Comparison of ENCODE assay signal across 13 cellular contexts in the genomic region with DNA sequence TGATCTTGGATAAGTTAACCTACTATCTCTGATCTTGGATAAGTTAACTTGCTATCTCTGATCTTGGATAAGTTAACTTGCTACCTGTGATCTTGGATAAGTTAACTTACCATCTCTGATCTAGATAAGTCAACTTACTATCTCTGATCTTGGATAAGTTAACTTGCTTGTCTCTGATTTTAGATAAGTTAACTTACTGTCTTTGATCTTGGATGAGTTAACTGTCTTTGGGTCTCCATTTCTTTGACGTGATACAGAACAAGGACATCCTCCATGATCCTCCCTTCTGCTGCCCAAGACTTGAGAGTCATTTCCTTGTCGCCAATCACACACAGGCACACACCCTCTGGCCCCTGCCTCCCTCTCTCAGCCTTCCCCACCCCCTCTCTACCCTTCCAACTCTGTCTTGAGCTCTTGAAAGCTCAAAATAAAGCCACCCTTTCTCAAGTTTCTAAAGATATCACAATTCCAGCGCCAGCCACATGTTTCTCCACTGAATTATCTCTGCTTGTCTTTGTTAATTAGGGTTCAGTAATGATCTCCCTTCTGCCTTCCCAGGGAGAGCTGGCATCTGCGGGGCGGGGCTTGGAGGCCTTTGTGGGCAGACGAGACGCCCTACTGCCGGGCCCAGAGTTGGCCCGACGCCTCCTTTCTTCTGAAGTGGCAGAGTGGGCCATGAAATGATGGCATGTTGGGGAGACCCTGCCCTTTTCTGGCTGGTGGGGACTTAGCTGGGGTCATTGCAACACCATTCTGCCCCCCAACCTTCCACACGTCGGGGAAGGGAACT.
DNase-seq lines count a peak whose midpoint lies in the region; ATAC-seq and TF ChIP-seq lines count a peak whose summit lies in the region.
"Had no signal": no experiment of that assay in that cellular context is flagged by ENCODE, and none has a peak within 500 bp of the region (broad histone marks: within the 10 kb centered on the region; RNA-seq: fewer than 3 reads in every experiment).

No MANE protein-coding gene starts in this region.

- no peaks in the 10 kb centered on the region for H3K27me3 ChIP-seq in CD4-positive, CD25-positive, alpha-beta regulatory T cell (ENCODE audit: control insufficient read depth, insufficient read depth, low read length)
- H3K27me3 ChIP-seq in dorsolateral prefrontal cortex: no peaks in the 10 kb centered on the region

- no peaks in the 10 kb centered on the region for H3K36me3 ChIP-seq in CD4-positive, CD25-positive, alpha-beta regulatory T cell (ENCODE audit: control insufficient read depth, insufficient read depth, low read length)

- no peak for ATAC-seq in CD4-positive, CD25-positive, alpha-beta regulatory T cell (ENCODE audit: low read depth in 2 of 2)
- ATAC-seq in WTC11 (no peak), GM18858 (IDR thresholded peaks at IDR 0.05; ENCODE audit: unreplicated experiment) (no peak)

- no peaks in the 10 kb centered on the region for H3K9me3 Mint-ChIP-seq in CD4-positive, CD25-positive, alpha-beta regulatory T cell
- H3K9me3 Mint-ChIP-seq in neural crest cell: no peaks in the 10 kb centered on the region
- no peaks in the 10 kb centered on the region for H3K9me3 Mint-ChIP-seq in WTC11
- H3K9me3 Mint-ChIP-seq: memory B cell; stimulated activated naive CD8-positive, alpha-beta T cell treated with anti-CD3 and anti-CD28 coated beads, Interleukin-15, Interleukin-2, amounts not matched to agents 100 ng/mL and 50 ng/mL, for 24 hours had no signal

- H3K27me3 Mint-ChIP-seq in CD4-positive, CD25-positive, alpha-beta regulatory T cell: no peaks in the 10 kb centered on the region
- H3K27me3 Mint-ChIP-seq in neural crest cell (ENCODE audit: low read depth) (no peaks in the 10 kb centered on the region), WTC11 (ENCODE audit: low read depth) (no peaks in the 10 kb centered on the region)
- H3K27me3 Mint-ChIP-seq: stimulated activated naive CD8-positive, alpha-beta T cell treated with anti-CD3 and anti-CD28 coated beads, Interleukin-15, Interleukin-2, amounts not matched to agents 100 ng/mL and 50 ng/mL, for 24 hours had no signal

- H3K4me3 ChIP-seq in CD4-positive, CD25-positive, alpha-beta regulatory T cell (ENCODE audit: low read depth, low read length): no peak overlapping the region
- H3K4me3 ChIP-seq in dorsolateral prefrontal cortex: no peak overlapping the region

- POLR2A ChIA-PET in WTC11 (lab: Charles Lee): interaction anchor here (0.5 kb wide), 1 partner anchor 85 kb away, joined by 3 read pairs; the partner anchor contains the start of gene GTF2I

- CTCF ChIA-PET in WTC11 (lab: Charles Lee): interaction anchor here (1.4 kb wide), 1 partner anchor 167 kb away, joined by 4 read pairs; no protein-coding TSS in a partner anchor

- no peak overlapping the region for H3K4me3 Mint-ChIP-seq in CD4-positive, CD25-positive, alpha-beta regulatory T cell
- H3K4me3 Mint-ChIP-seq in neural crest cell (peak overlapping the region; percentile 7), WTC11 (no peak overlapping the region)
- H3K4me3 Mint-ChIP-seq: B cell; memory B cell; stimulated activated naive CD8-positive, alpha-beta T cell treated with anti-CD3 and anti-CD28 coated beads, Interleukin-15, Interleukin-2, amounts not matched to agents 100 ng/mL and 50 ng/mL, for 24 hours had no signal

- H3K36me3 Mint-ChIP-seq in CD4-positive, CD25-positive, alpha-beta regulatory T cell: no peaks in the 10 kb centered on the region
- H3K36me3 Mint-ChIP-seq in neural crest cell (ENCODE audit: low read depth) (peaks cover 4% of the 10 kb centered on the region), WTC11 (peaks cover 12% of the 10 kb centered on the region)
- H3K36me3 Mint-ChIP-seq: memory B cell had no signal

- intact Hi-C loops in dorsolateral prefrontal cortex (cut with DNase I): loop anchor here in 1 of 2 donors (10.0 kb wide), 1 partner anchor 972 kb away; no protein-coding TSS in a partner anchor

- no peaks in the 10 kb centered on the region for H3K9me3 ChIP-seq in CD4-positive, CD25-positive, alpha-beta regulatory T cell (ENCODE audit: control insufficient read depth in 2 of 2, low read length in 2 of 2)

- H3K27ac ChIP-seq in CD4-positive, CD25-positive, alpha-beta regulatory T cell (ENCODE audit: insufficient read depth, low read length, poor library complexity, severe bottlenecking): no peak overlapping the region
- peak overlapping the region in 7 of 59 donors; percentile 3 to 35 (median 17) for H3K27ac ChIP-seq in dorsolateral prefrontal cortex

- peaks cover 0 to 16% (median 8%) of the 10 kb centered on the region in 4 donors for H3K4me1 Mint-ChIP-seq in CD4-positive, CD25-positive, alpha-beta regulatory T cell
- peaks cover 11% of the 10 kb centered on the region for H3K4me1 Mint-ChIP-seq in neural crest cell
- peaks cover 6% of the 10 kb centered on the region for H3K4me1 Mint-ChIP-seq in WTC11

- DNase-seq in CD4-positive, CD25-positive, alpha-beta regulatory T cell: no peak
- DNase-seq in NCI-H1694 (lab: John Stamatoyannopoulos, UW) (peak; percentile 72), dorsolateral prefrontal cortex (peak in 8 of 10 donors; percentile 22 to 61 (median 41)), neural crest cell (ENCODE audit: low read depth, low spot score) (no peak), SKM-1 (lab: John Stamatoyannopoulos, UW; ENCODE audit: unreplicated experiment) (no peak), WTC11 (ENCODE audit: low spot score) (no peak)
- no peak for DNase-seq in effector CD8-positive, alpha-beta T cell (lab: John Stamatoyannopoulos, UW)
- DNase-seq: activated naive CD4-positive, alpha-beta T cell treated with anti-CD3 and anti-CD28 coated beads, Interleukin-2, amount 50 U/mL, for 16 hours; MM.1S had no signal

- peaks cover 6% of the 10 kb centered on the region for H3K4me1 ChIP-seq in CD4-positive, CD25-positive, alpha-beta regulatory T cell (ENCODE audit: control insufficient read depth, insufficient read depth, low read length, poor library complexity, severe bottlenecking)

- H3K27ac Mint-ChIP-seq in CD4-positive, CD25-positive, alpha-beta regulatory T cell: peak overlapping the region in 2 of 3 donors; percentile 35 to 68
- H3K27ac Mint-ChIP-seq in neural crest cell (ENCODE audit: unreplicated experiment) (peak overlapping the region; percentile 75), WTC11 (no peak overlapping the region)
- H3K27ac Mint-ChIP-seq: B cell; memory B cell; stimulated activated naive CD8-positive, alpha-beta T cell treated with anti-CD3 and anti-CD28 coated beads, Interleukin-15, Interleukin-2, amounts not matched to agents 100 ng/mL and 50 ng/mL, for 24 hours had no signal

- no peak for TF ChIP-seq CTCF in dorsolateral prefrontal cortex (IDR thresholded peaks at IDR 0.05 in 54 of 56, conservative IDR thresholded peaks at IDR 0.05 in 2 of 56; ENCODE audit: low read depth in 1 of 56, partially characterized antibody in 56 of 56)
- no peak for TF ChIP-seq CTCF in neural crest cell (conservative IDR thresholded peaks at IDR 0.05)
- TF ChIP-seq CTCF in WTC11 (IDR thresholded peaks at IDR 0.05): no peak

TF ChIP-seq in WTC11, 78 proteins besides CTCF, POLR2A, EP300 and RAD21 (continues in another document):
- TF ChIP-seq NFE2L1 (CRISPR knock-in tag; IDR thresholded peaks at IDR 0.05) (no peak), ZNF263 (CRISPR knock-in tag; IDR thresholded peaks at IDR 0.05; ENCODE audit: low read depth) (no peak), AR (CRISPR knock-in tag; IDR thresholded peaks at IDR 0.05) (no peak)
- TF ChIP-seq, protein P1, sequence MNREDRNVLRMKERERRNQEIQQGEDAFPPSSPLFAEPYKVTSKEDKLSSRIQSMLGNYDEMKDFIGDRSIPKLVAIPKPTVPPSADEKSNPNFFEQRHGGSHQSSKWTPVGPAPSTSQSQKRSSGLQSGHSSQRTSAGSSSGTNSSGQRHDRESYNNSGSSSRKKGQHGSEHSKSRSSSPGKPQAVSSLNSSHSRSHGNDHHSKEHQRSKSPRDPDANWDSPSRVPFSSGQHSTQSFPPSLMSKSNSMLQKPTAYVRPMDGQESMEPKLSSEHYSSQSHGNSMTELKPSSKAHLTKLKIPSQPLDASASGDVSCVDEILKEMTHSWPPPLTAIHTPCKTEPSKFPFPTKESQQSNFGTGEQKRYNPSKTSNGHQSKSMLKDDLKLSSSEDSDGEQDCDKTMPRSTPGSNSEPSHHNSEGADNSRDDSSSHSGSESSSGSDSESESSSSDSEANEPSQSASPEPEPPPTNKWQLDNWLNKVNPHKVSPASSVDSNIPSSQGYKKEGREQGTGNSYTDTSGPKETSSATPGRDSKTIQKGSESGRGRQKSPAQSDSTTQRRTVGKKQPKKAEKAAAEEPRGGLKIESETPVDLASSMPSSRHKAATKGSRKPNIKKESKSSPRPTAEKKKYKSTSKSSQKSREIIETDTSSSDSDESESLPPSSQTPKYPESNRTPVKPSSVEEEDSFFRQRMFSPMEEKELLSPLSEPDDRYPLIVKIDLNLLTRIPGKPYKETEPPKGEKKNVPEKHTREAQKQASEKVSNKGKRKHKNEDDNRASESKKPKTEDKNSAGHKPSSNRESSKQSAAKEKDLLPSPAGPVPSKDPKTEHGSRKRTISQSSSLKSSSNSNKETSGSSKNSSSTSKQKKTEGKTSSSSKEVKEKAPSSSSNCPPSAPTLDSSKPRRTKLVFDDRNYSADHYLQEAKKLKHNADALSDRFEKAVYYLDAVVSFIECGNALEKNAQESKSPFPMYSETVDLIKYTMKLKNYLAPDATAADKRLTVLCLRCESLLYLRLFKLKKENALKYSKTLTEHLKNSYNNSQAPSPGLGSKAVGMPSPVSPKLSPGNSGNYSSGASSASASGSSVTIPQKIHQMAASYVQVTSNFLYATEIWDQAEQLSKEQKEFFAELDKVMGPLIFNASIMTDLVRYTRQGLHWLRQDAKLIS (CRISPR knock-in tag; IDR thresholded peaks at IDR 0.05; ENCODE audit: borderline replicate concordance): no peak

Comparison
In these comparisons a context has a peak if more than half of its experiments do, and no peak if none do; other contexts are left out.
1. DNase-seq: peak in NCI-H1694 (single experiment) and dorsolateral prefrontal cortex (8 of 10); none in CD4-positive, CD25-positive, alpha-beta regulatory T cell (0 of 3), neural crest cell (single experiment), SKM-1 (single experiment), effector CD8-positive, alpha-beta T cell (single experiment) and WTC11 (single experiment).